In the genomic region with DNA sequence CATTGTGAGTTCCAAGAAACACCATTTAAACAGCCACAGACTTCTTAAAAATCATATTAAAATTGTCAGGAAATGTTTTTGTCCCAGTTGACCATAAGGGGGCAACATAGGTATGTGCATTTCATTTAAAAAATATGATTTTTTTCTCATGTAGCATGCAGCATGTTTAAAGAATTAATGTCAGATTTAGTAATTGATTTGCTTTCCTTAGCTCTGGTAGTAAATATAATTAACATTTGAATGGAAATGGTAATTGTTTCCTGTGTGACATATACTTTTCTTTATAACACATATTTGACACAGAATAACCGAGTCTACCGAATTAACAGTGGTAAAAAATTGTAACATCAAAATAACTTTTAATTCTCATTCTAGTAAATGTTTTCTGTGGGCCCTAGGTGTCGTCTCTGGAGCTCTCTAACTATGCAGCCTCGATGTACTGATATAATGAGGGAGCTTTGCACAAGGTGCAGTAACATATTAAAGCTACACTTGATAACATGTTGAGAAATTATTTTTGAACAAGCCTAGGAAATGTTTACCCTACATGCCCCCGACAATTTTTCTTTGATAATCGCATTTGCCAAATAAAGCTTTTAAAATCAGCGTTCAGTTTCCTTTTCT, we compare ENCODE assay signal across 9 cellular contexts. TPM values are rescaled to one million over a fixed set of nuclear protein-coding genes. Genes with fewer than 3 reads are reported as not detected.
A peak's percentile ranks its signal among the peaks of the same experiment; 100 is the strongest.
DNase-seq lines count a peak whose midpoint lies in the region; ATAC-seq and TF ChIP-seq lines count a peak whose summit lies in the region.
"Had no signal": no experiment of that assay in that cellular context is flagged by ENCODE, and none has a peak within 500 bp of the region (broad histone marks: within the 10 kb centered on the region; RNA-seq: fewer than 3 reads in every experiment).

No MANE protein-coding gene starts in this region.

- H3K36me3 Mint-ChIP-seq in progenitor cell of endocrine pancreas (ENCODE audit: insufficient read depth): no peaks in the 10 kb centered on the region
- H3K36me3 Mint-ChIP-seq in stimulated activated effector memory CD8-positive, alpha-beta T cell treated with anti-CD3 and anti-CD28 coated beads, Interleukin-12 subunit alpha, Interleukin-12 subunit beta, amount 100 ng/mL, for 72 hours: peaks cover 4% of the 10 kb centered on the region
- peaks cover 28% of the 10 kb centered on the region for H3K36me3 Mint-ChIP-seq in activated T-helper 17 cell treated with anti-CD3 and anti-CD28 coated beads, Interleukin-2, amount 50 U/mL, for 72 hours (ENCODE audit: low read depth)

- H3K4me3 Mint-ChIP-seq in progenitor cell of endocrine pancreas (ENCODE audit: low read depth): no peak overlapping the region
- H3K4me3 Mint-ChIP-seq in stimulated activated effector memory CD8-positive, alpha-beta T cell treated with anti-CD3 and anti-CD28 coated beads, Interleukin-12 subunit alpha, Interleukin-12 subunit beta, amount 100 ng/mL, for 72 hours: no peak overlapping the region
- H3K4me3 Mint-ChIP-seq in activated T-helper 17 cell treated with anti-CD3 and anti-CD28 coated beads, Interleukin-2, amount 50 U/mL, for 72 hours: no peak overlapping the region

- peak; percentile 51 for TF ChIP-seq CTCF in epithelial cell of proximal tubule (conservative IDR thresholded peaks at IDR 0.05; ENCODE audit: low read depth, low read length)
- TF ChIP-seq CTCF in progenitor cell of endocrine pancreas (IDR thresholded peaks at IDR 0.05; ENCODE audit: unreplicated experiment): peak; percentile 70

- DNase-seq in DMS79 treated with DMSO at 0.1 percent for 48 hours (lab: John Stamatoyannopoulos, UW) (peak; percentile 11), DMS79 (lab: John Stamatoyannopoulos, UW) (no peak), NOMO-1 treated with DMSO at 0.1 percent for 48 hours (lab: John Stamatoyannopoulos, UW; ENCODE audit: unreplicated experiment) (peak; percentile 30), epithelial cell of proximal tubule (ENCODE audit: low read depth) (no peak), progenitor cell of endocrine pancreas (ENCODE audit: low spot score, unreplicated experiment) (no peak), NCI-H226 (no peak)
- no peak for DNase-seq in stimulated activated effector memory CD8-positive, alpha-beta T cell treated with anti-CD3 and anti-CD28 coated beads, Interleukin-12 subunit alpha, Interleukin-12 subunit beta, amount 100 ng/mL, for 72 hours (ENCODE audit: low spot score in 2 of 2)

- H3K27me3 Mint-ChIP-seq in progenitor cell of endocrine pancreas: no peaks in the 10 kb centered on the region
- H3K27me3 Mint-ChIP-seq in activated T-helper 17 cell treated with anti-CD3 and anti-CD28 coated beads, Interleukin-2, amount 50 U/mL, for 72 hours: no peaks in the 10 kb centered on the region

- H3K27ac Mint-ChIP-seq in progenitor cell of endocrine pancreas: no peak overlapping the region
- H3K27ac Mint-ChIP-seq in stimulated activated effector memory CD8-positive, alpha-beta T cell treated with anti-CD3 and anti-CD28 coated beads, Interleukin-12 subunit alpha, Interleukin-12 subunit beta, amount 100 ng/mL, for 72 hours: no peak overlapping the region
- H3K27ac Mint-ChIP-seq in activated T-helper 17 cell treated with anti-CD3 and anti-CD28 coated beads, Interleukin-2, amount 50 U/mL, for 72 hours: no peak overlapping the region

- H3K9me3 Mint-ChIP-seq in progenitor cell of endocrine pancreas (ENCODE audit: low read depth): no peaks in the 10 kb centered on the region
- no peaks in the 10 kb centered on the region for H3K9me3 Mint-ChIP-seq in stimulated activated effector memory CD8-positive, alpha-beta T cell treated with anti-CD3 and anti-CD28 coated beads, Interleukin-12 subunit alpha, Interleukin-12 subunit beta, amount 100 ng/mL, for 72 hours
- no peaks in the 10 kb centered on the region for H3K9me3 Mint-ChIP-seq in activated T-helper 17 cell treated with anti-CD3 and anti-CD28 coated beads, Interleukin-2, amount 50 U/mL, for 72 hours

- H3K4me3 ChIP-seq in epithelial cell of proximal tubule (ENCODE audit: low read depth, low read length): no peak overlapping the region
- H3K4me3 ChIP-seq: BLaER1 had no signal

- peaks cover 25% of the 10 kb centered on the region for H3K4me1 Mint-ChIP-seq in progenitor cell of endocrine pancreas (ENCODE audit: low read depth)
- H3K4me1 Mint-ChIP-seq in stimulated activated effector memory CD8-positive, alpha-beta T cell treated with anti-CD3 and anti-CD28 coated beads, Interleukin-12 subunit alpha, Interleukin-12 subunit beta, amount 100 ng/mL, for 72 hours: peaks cover 40% of the 10 kb centered on the region
- H3K4me1 Mint-ChIP-seq in activated T-helper 17 cell treated with anti-CD3 and anti-CD28 coated beads, Interleukin-2, amount 50 U/mL, for 72 hours: peaks cover 29% of the 10 kb centered on the region

- ATAC-seq in stimulated activated effector memory CD8-positive, alpha-beta T cell treated with anti-CD3 and anti-CD28 coated beads, Interleukin-12 subunit alpha, Interleukin-12 subunit beta, amount 100 ng/mL, for 72 hours: no peak
- ATAC-seq in activated T-helper 17 cell treated with anti-CD3 and anti-CD28 coated beads, Interleukin-2, amount 50 U/mL, for 72 hours (replicated peaks): no peak

RNA-seq across cellular contexts. Expression of a gene that starts 34.9 kb away (rescaled TPM):
- total RNA-seq in epithelial cell of proximal tubule: 8.0 and 11.5 TPM in 2 replicates
- total RNA-seq in progenitor cell of endocrine pancreas: 6.4 and 7.2 TPM in 2 replicates
- 10 to 100 TPM; 13.9 to 21.3 TPM for total RNA-seq in activated T-helper 17 cell treated with anti-CD3 and anti-CD28 coated beads, Interleukin-2, amount 50 U/mL, for 72 hours

RNA-seq across cellular contexts. Expression of a gene that starts 35.4 kb away (rescaled TPM):
- total RNA-seq in epithelial cell of proximal tubule (46.5 and 140 TPM in 2 replicates), progenitor cell of endocrine pancreas (13.3 and 13.5 TPM in 2 replicates)
- total RNA-seq in activated T-helper 17 cell treated with anti-CD3 and anti-CD28 coated beads, Interleukin-2, amount 50 U/mL, for 72 hours: 100 to 1,000 TPM in 1 of 2 donors, 10 to 100 TPM in 1; 88.4 to 123 TPM

Comparison
In these comparisons a context has a peak if more than half of its experiments do, and no peak if none do; other contexts are left out.
1. DNase-seq: peak in DMS79 treated with DMSO at 0.1 percent for 48 hours (single experiment) and NOMO-1 treated with DMSO at 0.1 percent for 48 hours (single experiment); none in DMS79 (single experiment), epithelial cell of proximal tubule (single experiment), progenitor cell of endocrine pancreas (single experiment), stimulated activated effector memory CD8-positive, alpha-beta T cell treated with anti-CD3 and anti-CD28 coated beads, Interleukin-12 subunit alpha, Interleukin-12 subunit beta, amount 100 ng/mL, for 72 hours (0 of 2) and NCI-H226 (single experiment).